Comparison of ENCODE assay signal across 8 cellular contexts in the genomic region with DNA sequence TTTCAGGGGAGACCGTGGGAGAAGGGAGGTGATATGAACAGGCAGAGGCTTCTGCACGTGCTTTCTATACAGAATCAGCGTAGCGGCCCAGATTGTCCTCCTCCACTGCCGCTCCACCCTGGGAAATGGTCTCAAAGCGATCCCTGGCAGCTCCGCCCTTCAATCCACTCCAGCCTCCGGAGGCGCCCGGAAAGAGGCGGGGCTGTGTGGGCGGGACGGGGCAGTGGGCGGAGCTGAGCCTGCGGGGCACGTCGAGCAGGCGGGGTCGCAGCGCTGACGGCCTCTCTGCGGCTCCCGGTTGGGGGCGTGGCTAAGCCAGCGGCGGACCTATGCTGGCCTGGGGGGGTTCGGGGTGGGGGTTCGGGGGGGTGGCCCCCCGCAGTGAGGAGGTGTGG. TPM values are rescaled to one million over a fixed set of nuclear protein-coding genes. Genes with fewer than 3 reads are reported as not detected.
DNase-seq lines count a peak whose midpoint lies in the region; ATAC-seq and TF ChIP-seq lines count a peak whose summit lies in the region.

No MANE protein-coding gene starts in this region.

- H3K4me2 ChIP-seq in Karpas-422 (ENCODE audit: low read depth, low read length, poor library complexity, severe bottlenecking) (peak overlapping the region; percentile 54), osteoblast (ENCODE audit: insufficient read depth, low read length) (peak overlapping the region; percentile 39)

- ATAC-seq in GM21825 (IDR thresholded peaks at IDR 0.05; ENCODE audit: unreplicated experiment) (peak; percentile 93), gastroesophageal sphincter (peak; percentile 91)

- peak overlapping the region; percentile 49 for H3K9ac ChIP-seq in Karpas-422 (ENCODE audit: low read length)

- H2AFZ ChIP-seq in Karpas-422 (ENCODE audit: low read length) (peak overlapping the region; percentile 56; the same call in 1 of the 2 replicates), osteoblast (ENCODE audit: low read length) (no peak overlapping the region)

- H3K4me1 ChIP-seq in Karpas-422 (ENCODE audit: low read length) (peaks cover 3% of the 10 kb centered on the region; the same call in 1 of the 2 replicates), gastroesophageal sphincter (peaks cover 0 to 11% (median 0%) of the 10 kb centered on the region in 3 donors), osteoblast (ENCODE audit: insufficient read depth, low read length) (no peaks in the 10 kb centered on the region)

- TF ChIP-seq POLR2A in gastroesophageal sphincter (IDR thresholded peaks at IDR 0.05), result no peak

- H3K9me3 ChIP-seq in Karpas-422 (ENCODE audit: low read length) (no peaks in the 10 kb centered on the region), gastroesophageal sphincter (no peaks in the 10 kb centered on the region), osteoblast (ENCODE audit: low read depth, low read length) (no peaks in the 10 kb centered on the region)

- H3K27ac ChIP-seq in Karpas-422 (ENCODE audit: low read length) (no peak overlapping the region), gastroesophageal sphincter (peak overlapping the region in 2 of 4 donors; percentile 54 to 59), osteoblast (ENCODE audit: low read depth, low read length) (no peak overlapping the region)

- H3K27me3 ChIP-seq in Karpas-422 (ENCODE audit: low read length), result no peaks in the 10 kb centered on the region
- no peaks in the 10 kb centered on the region for H3K27me3 ChIP-seq in gastroesophageal sphincter
- no peaks in the 10 kb centered on the region for H3K27me3 ChIP-seq in osteoblast (ENCODE audit: insufficient read depth, low read length)

- no peak for TF ChIP-seq EP300 in gastroesophageal sphincter (IDR thresholded peaks at IDR 0.05)

- WGBS in gastroesophageal sphincter (ENCODE audit: low coverage in 1 of 2), 2 donors, result 42% methylated on average over 2 of the region's 29 CpGs; no CpG with 5 or more reads in 1 of the 2 donors

- no peaks in the 10 kb centered on the region for H3K36me3 ChIP-seq in Karpas-422 (ENCODE audit: insufficient read depth, low read length)
- H3K36me3 ChIP-seq in gastroesophageal sphincter, result no peaks in the 10 kb centered on the region
- no peaks in the 10 kb centered on the region for H3K36me3 ChIP-seq in osteoblast (ENCODE audit: insufficient read depth, low read length)

- no peaks in the 10 kb centered on the region for H3K79me2 ChIP-seq in Karpas-422 (ENCODE audit: low read length)
- H3K79me2 ChIP-seq in osteoblast (ENCODE audit: insufficient read depth, low read length), result no peaks in the 10 kb centered on the region

- no peak for TF ChIP-seq CTCF in gastroesophageal sphincter (IDR thresholded peaks at IDR 0.05)
- TF ChIP-seq CTCF in osteoblast (IDR thresholded peaks at IDR 0.05; ENCODE audit: extremely low read depth, low read depth, low read length), result no peak

- peak overlapping the region; percentile 52; the same call in 1 of the 2 replicates for H3K4me3 ChIP-seq in Karpas-422 (ENCODE audit: low read length)
- H3K4me3 ChIP-seq in gastroesophageal sphincter, result peak overlapping the region; percentile 43 to 61
- peak overlapping the region; percentile 42 for H3K4me3 ChIP-seq in osteoblast (ENCODE audit: insufficient read depth, low read length)

- DNase-seq in DMS153 treated with DMSO at 0.1 percent for 48 hours (lab: John Stamatoyannopoulos, UW; ENCODE audit: unreplicated experiment) (peak; percentile 71), Karpas-422 (peak; percentile 90), SHP77 treated with DMSO at 0.1 percent for 48 hours (lab: John Stamatoyannopoulos, UW) (peak; percentile 13), osteoblast (ENCODE audit: insufficient read length, low spot score, missing footprints) (peak; percentile 90), superior temporal gyrus (ENCODE audit: extremely low spot score) (peak; percentile 75)
- DNase-seq in activated gamma-delta T cell treated with anti-CD3 and anti-CD28 coated beads, Interleukin-2, amount 50 U/mL, for 16 hours (ENCODE audit: low read depth), result peak; percentile 70

- H4K20me1 ChIP-seq in Karpas-422 (ENCODE audit: insufficient read depth, low read depth, low read length) (no peaks in the 10 kb centered on the region), osteoblast (ENCODE audit: insufficient read depth, low read length) (no peaks in the 10 kb centered on the region)

- no peaks in the 10 kb centered on the region for H3K9me2 ChIP-seq in Karpas-422 (replicated peaks; ENCODE audit: insufficient read depth, low read length)

RNA-seq across cellular contexts. Expression of gene SMIM10L2A, which starts 0.2 kb away (rescaled TPM):
- total RNA-seq in Karpas-422 (2014; rRNA removed; shearing (Covaris generic); ENCODE audit: low replicate concordance), result 0.11 and 0.79 TPM in 2 replicates
- total RNA-seq in gastroesophageal sphincter (1 to 10 TPM in 2 of 4 donors, under 1 TPM in 2; 0.47 to 1.5 (median 1.1) TPM), osteoblast (under 0.01 and 0.29 TPM in 2 replicates)

Comparison
In these comparisons a context has a peak if more than half of its experiments do, and no peak if none do; other contexts are left out.
1. DNase-seq: peak in every context shown above with its lines; median percentile 90 in Karpas-422; 90 in osteoblast; 75 in superior temporal gyrus; 71 in DMS153 treated with DMSO at 0.1 percent for 48 hours; 70 in activated gamma-delta T cell treated with anti-CD3 and anti-CD28 coated beads, Interleukin-2, amount 50 U/mL, for 16 hours; 13 in SHP77 treated with DMSO at 0.1 percent for 48 hours.